ENCODE assay signal across 23 cellular contexts in the genomic region with DNA sequence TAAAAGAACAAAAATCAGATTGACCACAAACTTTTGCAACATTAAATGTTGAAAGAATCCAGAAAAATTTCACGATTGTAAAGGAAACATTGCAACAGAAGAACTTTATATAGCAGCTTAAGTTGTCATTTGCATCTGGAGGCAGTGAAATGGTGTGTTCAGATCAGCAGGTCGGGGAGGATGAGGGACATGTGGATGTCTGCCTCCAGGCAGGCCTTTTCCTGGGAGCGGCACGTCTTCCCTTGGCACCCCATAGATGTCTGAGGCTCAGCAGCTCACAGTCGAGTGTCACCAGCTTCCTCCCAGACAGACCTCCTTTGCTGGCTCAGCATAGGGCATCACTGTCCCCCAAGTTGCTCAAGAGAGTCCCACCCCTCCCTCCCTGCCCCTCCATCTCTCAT. TPM values are rescaled to one million over a fixed set of nuclear protein-coding genes. Genes with fewer than 3 reads are reported as not detected.
DNase-seq lines count a peak whose midpoint lies in the region; TF ChIP-seq lines count a peak whose summit lies in the region.
"Had no signal": no experiment of that assay in that cellular context is flagged by ENCODE, and none has a peak within 500 bp of the region (broad histone marks: within the 10 kb centered on the region; RNA-seq: fewer than 3 reads in every experiment).

No MANE protein-coding gene starts in this region.

- DNase-seq in EH (ENCODE audit: low read depth): peak; percentile 49
- DNase-seq in MV-4-11 (lab: John Stamatoyannopoulos, UW): peak; percentile 88
- DNase-seq in choroid plexus epithelial cell (ENCODE audit: low read depth): peak; percentile 23
- DNase-seq in HT-29 (ENCODE audit: low spot score): no peak
- DNase-seq in BE2C: no peak
- DNase-seq in progenitor cell of endocrine pancreas (ENCODE audit: low spot score, unreplicated experiment): no peak
- DNase-seq: CD4-positive, alpha-beta T cell; central memory CD4-positive, alpha-beta T cell; DMS153; foreskin fibroblast; heart right ventricle; MM.1S; NCI-H187; stimulated activated CD4-positive, alpha-beta T cell treated with anti-CD3 and anti-CD28 coated beads, Interleukin-4, amount 100 ng/mL, for 1 hour; T-helper 9 cell; testis had no signal

- H3K9me3 ChIP-seq in neutrophil (no peaks in the 10 kb centered on the region), BE2C (no peaks in the 10 kb centered on the region)
- H3K9me3 ChIP-seq: ascending aorta, heart right ventricle, testis had no signal

- H3K4me1 ChIP-seq in neutrophil (ENCODE audit: control insufficient read depth in 1 of 2, insufficient read depth in 1 of 2, low read depth in 1 of 2, low read length in 1 of 2) (peaks cover 95 to 96% of the 10 kb centered on the region in 2 experiments), BE2C (no peaks in the 10 kb centered on the region)
- H3K4me1 ChIP-seq: testis had no signal

- peaks cover 23% of the 10 kb centered on the region for H3K36me3 Mint-ChIP-seq in progenitor cell of endocrine pancreas (ENCODE audit: insufficient read depth)

- H3K36me3 ChIP-seq in neutrophil: no peaks in the 10 kb centered on the region
- no peaks in the 10 kb centered on the region for H3K36me3 ChIP-seq in BE2C
- H3K36me3 ChIP-seq: ascending aorta had no signal

- H3K27ac Mint-ChIP-seq in progenitor cell of endocrine pancreas: no peak overlapping the region
- H3K27ac Mint-ChIP-seq: activated naive CD4-positive, alpha-beta T cell treated with anti-CD3 and anti-CD28 coated beads, Interleukin-2, amount 50 U/mL, for 24 hours; activated T-helper 1 cell treated with anti-CD3 and anti-CD28 coated beads, Interleukin-12 subunit alpha, Interleukin-12 subunit beta, Interleukin-2, Interleukin-4 antibody, amounts not matched to agents 30 ng/mL and 10 ng/mL and 1 ng/mL, durations not matched to agents 14 hours and 24 hours and 36 hours; CD4-positive, alpha-beta T cell; stimulated activated memory B cell treated with anti-CD40 and anti-IgM and Interleukin-4, amounts not matched to agents 10 μg/mL and 1 μg/mL and 100 μg/mL, for 72 hours; WTC11 had no signal

- H3K4me3 ChIP-seq in choroid plexus epithelial cell (ENCODE audit: low read depth, low read length) (no peak overlapping the region), neutrophil (ENCODE audit: low read depth in 1 of 2, low read length in 1 of 2) (peak overlapping the region; percentile 38 to 45), BE2C (ENCODE audit: low read depth, low read length) (no peak overlapping the region)
- H3K4me3 ChIP-seq: ascending aorta, heart right ventricle, K562, testis had no signal

- peaks cover 9% of the 10 kb centered on the region for H3K4me1 Mint-ChIP-seq in progenitor cell of endocrine pancreas (ENCODE audit: low read depth)

- no peak overlapping the region for H3K4me3 Mint-ChIP-seq in progenitor cell of endocrine pancreas (ENCODE audit: low read depth)
- H3K4me3 Mint-ChIP-seq: activated naive CD4-positive, alpha-beta T cell treated with anti-CD3 and anti-CD28 coated beads, Interleukin-2, amount 50 U/mL, for 24 hours; activated T-helper 1 cell treated with anti-CD3 and anti-CD28 coated beads, Interleukin-12 subunit alpha, Interleukin-12 subunit beta, Interleukin-2, Interleukin-4 antibody, amounts not matched to agents 30 ng/mL and 10 ng/mL and 1 ng/mL, durations not matched to agents 14 hours and 24 hours and 36 hours; CD4-positive, alpha-beta T cell; stimulated activated memory B cell treated with anti-CD40 and anti-IgM and Interleukin-4, amounts not matched to agents 10 μg/mL and 1 μg/mL and 100 μg/mL, for 72 hours; WTC11 had no signal

- peaks cover 4% of the 10 kb centered on the region for H3K9me3 Mint-ChIP-seq in progenitor cell of endocrine pancreas (ENCODE audit: low read depth)
- H3K9me3 Mint-ChIP-seq: activated naive CD4-positive, alpha-beta T cell treated with anti-CD3 and anti-CD28 coated beads, Interleukin-2, amount 50 U/mL, for 24 hours; activated T-helper 1 cell treated with anti-CD3 and anti-CD28 coated beads, Interleukin-12 subunit alpha, Interleukin-12 subunit beta, Interleukin-2, Interleukin-4 antibody, amounts not matched to agents 30 ng/mL and 10 ng/mL and 1 ng/mL, durations not matched to agents 14 hours and 24 hours and 36 hours; CD4-positive, alpha-beta T cell had no signal

- TF ChIP-seq CTCF in choroid plexus epithelial cell (conservative IDR thresholded peaks at IDR 0.05; ENCODE audit: low read depth, low read length) (no peak), neutrophil (IDR thresholded peaks at IDR 0.05) (no peak), BE2C (IDR thresholded peaks at IDR 0.05; ENCODE audit: low read depth, low read length) (no peak), progenitor cell of endocrine pancreas (IDR thresholded peaks at IDR 0.05; ENCODE audit: unreplicated experiment) (no peak)

- H3K27ac ChIP-seq in neutrophil: peak overlapping the region; percentile 82
- H3K27ac ChIP-seq: ascending aorta, testis had no signal

- H3K27me3 ChIP-seq in neutrophil (no peaks in the 10 kb centered on the region), BE2C (no peaks in the 10 kb centered on the region)
- H3K27me3 ChIP-seq: ascending aorta, heart right ventricle, testis had no signal

- H3K27me3 Mint-ChIP-seq in progenitor cell of endocrine pancreas: no peaks in the 10 kb centered on the region
- H3K27me3 Mint-ChIP-seq: activated naive CD4-positive, alpha-beta T cell treated with anti-CD3 and anti-CD28 coated beads, Interleukin-2, amount 50 U/mL, for 24 hours; CD4-positive, alpha-beta T cell; stimulated activated memory B cell treated with anti-CD40 and anti-IgM and Interleukin-4, amounts not matched to agents 10 μg/mL and 1 μg/mL and 100 μg/mL, for 72 hours had no signal

RNA-seq across cellular contexts. Expression of a gene that starts 44.3 kb away (rescaled TPM):
- 31.1 and 43.3 TPM in 2 replicates for total RNA-seq in HT-29 (2014; rRNA removed; shearing (Covaris generic))
- 39.2 TPM for polyA plus RNA-seq in BE2C (2012; ENCODE audit: insufficient read depth, insufficient read length, low read depth)
- 42.3 and 46.8 TPM in 2 replicates for total RNA-seq in progenitor cell of endocrine pancreas

Comparison
In these comparisons a context has a peak if more than half of its experiments do, and no peak if none do; other contexts are left out.
1. DNase-seq: peak in EH (single experiment), MV-4-11 (single experiment) and choroid plexus epithelial cell (single experiment); none in HT-29 (single experiment), BE2C (single experiment) and progenitor cell of endocrine pancreas (single experiment).
2. H3K4me3 ChIP-seq: peak in neutrophil (2 of 2); none in choroid plexus epithelial cell (single experiment) and BE2C (single experiment).